In genomic region chr11:114308689-114309089, GRCh38 we compare ENCODE assay signal across 11 cellular contexts. TPM values are rescaled to one million over a fixed set of nuclear protein-coding genes. Genes with fewer than 3 reads are reported as not detected.
A peak's percentile ranks its signal among the peaks of the same experiment; 100 is the strongest.
DNase-seq lines count a peak whose midpoint lies in the region; ATAC-seq and TF ChIP-seq lines count a peak whose summit lies in the region.
"Had no signal": no experiment of that assay in that cellular context is flagged by ENCODE, and none has a peak within 500 bp of the region (broad histone marks: within the 10 kb centered on the region; RNA-seq: fewer than 3 reads in every experiment).

No MANE protein-coding gene starts in this region.

- no peaks in the 10 kb centered on the region for H3K27me3 ChIP-seq in body of pancreas
- H3K27me3 ChIP-seq in left lung, result no peaks in the 10 kb centered on the region
- no peaks in the 10 kb centered on the region for H3K27me3 ChIP-seq in thyroid gland

- H3K4me3 ChIP-seq in body of pancreas (no peak overlapping the region), left lung (no peak overlapping the region), thyroid gland (replicated peaks in 1 of 3) (no peak overlapping the region)

- TF ChIP-seq CTCF in body of pancreas (IDR thresholded peaks at IDR 0.05), result no peak
- TF ChIP-seq CTCF in left lung (IDR thresholded peaks at IDR 0.05), result no peak
- TF ChIP-seq CTCF in thyroid gland (IDR thresholded peaks at IDR 0.05), result no peak

- H3K27ac ChIP-seq in body of pancreas (peak overlapping the region in 2 of 4 donors; percentile 15 to 56), left lung (peak overlapping the region; percentile 75 to 81), thyroid gland (peak overlapping the region; percentile 34 to 75 (median 73))

- ATAC-seq in body of pancreas (peak; percentile 61), left lung (peak; percentile 78)

- H3K9me3 ChIP-seq in body of pancreas (no peaks in the 10 kb centered on the region), left lung (no peaks in the 10 kb centered on the region), thyroid gland (no peaks in the 10 kb centered on the region)

- intact Hi-C loops in body of pancreas (cut with DNase I) (no loop called here), left lung (cut with DNase I) (no loop called here), thyroid gland (cut with DNase I) (no loop called here)

- TF ChIP-seq POLR2A in body of pancreas (IDR thresholded peaks at IDR 0.05), result no peak
- no peak for TF ChIP-seq POLR2A in thyroid gland (IDR thresholded peaks at IDR 0.05)

- DNase-seq in M059J (ENCODE audit: low read depth) (peak; percentile 35), body of pancreas (peak in 3 of 4 donors; percentile 30 to 58 (median 49)), left lung (no peak), thyroid gland (peak in 1 of 2 donors; percentile 9), Kasumi-1 (lab: John Stamatoyannopoulos, UW) (no peak), NCI-H1092 treated with DMSO at 0.1 percent for 48 hours (lab: John Stamatoyannopoulos, UW) (no peak), occipital lobe (lab: John Stamatoyannopoulos, UW) (no peak)
- DNase-seq: activated CD4-positive, CD25-positive, alpha-beta regulatory T cell treated with anti-CD3 and anti-CD28 coated beads, Interleukin-2, amount 50 U/mL, for 72 hours; activated naive CD4-positive, alpha-beta T cell treated with anti-CD3 and anti-CD28 coated beads, Interleukin-2, amount 10 ng/mL, durations not matched to agents 7 days and 5 days; foreskin melanocyte; stimulated activated CD8-positive, alpha-beta memory T cell treated with anti-CD3 and anti-CD28 coated beads, Interleukin-4, amount 100 ng/mL, for 48 hours had no signal

- H3K4me1 ChIP-seq in body of pancreas (no peaks in the 10 kb centered on the region), left lung (peaks cover 30 to 51% of the 10 kb centered on the region in 2 donors), thyroid gland (peaks cover 0 to 15% of the 10 kb centered on the region in 2 donors)

- no peaks in the 10 kb centered on the region for H3K36me3 ChIP-seq in body of pancreas (replicated peaks in 1 of 2; ENCODE audit: insufficient read depth in 1 of 2, low read depth in 2 of 2)
- H3K36me3 ChIP-seq in left lung, result peaks cover 0 to 21% of the 10 kb centered on the region in 2 donors
- peaks cover 7% of the 10 kb centered on the region in 2 donors for H3K36me3 ChIP-seq in thyroid gland

- WGBS in body of pancreas, 2 donors, result 31 to 49% methylated on average over 6 of the region's 6 CpGs
- WGBS in thyroid gland, 2 donors, result 41 to 46% methylated on average over 6 of the region's 6 CpGs

RNA-seq across cellular contexts. Expression of gene NNMT, which starts 12.5 kb away (rescaled TPM):
- 76.6 and 129 TPM in 2 replicates for total RNA-seq in M059J (2014; rRNA removed; shearing (Covaris generic))
- total RNA-seq in body of pancreas (100 to 1,000 TPM in 1 of 2 donors, 10 to 100 TPM in 1; 74.7 to 276 TPM), left lung (100 to 1,000 TPM; 165 to 244 TPM), thyroid gland (100 to 1,000 TPM in 3 of 4 donors, 10 to 100 TPM in 1; 78.1 to 459 (median 185) TPM), occipital lobe (not detected)

Comparison
In these comparisons a context has a peak if more than half of its experiments do, and no peak if none do; other contexts are left out.
1. DNase-seq: peak in M059J (single experiment) and body of pancreas (3 of 4); none in left lung (0 of 2), Kasumi-1 (0 of 2), NCI-H1092 treated with DMSO at 0.1 percent for 48 hours (single experiment) and occipital lobe (single experiment).
2. RNA of gene NNMT, which starts 12.5 kb away (total RNA-seq): 74.7 to 276 TPM in body of pancreas, 165 to 244 TPM in left lung, 78.1 to 459 TPM in thyroid gland and 76.6 to 129 TPM in M059J; not detected in occipital lobe (single experiment); every median in the first group is over 10 times any median in the second.